ENCODE assay signal across 11 cellular contexts in the genomic region with DNA sequence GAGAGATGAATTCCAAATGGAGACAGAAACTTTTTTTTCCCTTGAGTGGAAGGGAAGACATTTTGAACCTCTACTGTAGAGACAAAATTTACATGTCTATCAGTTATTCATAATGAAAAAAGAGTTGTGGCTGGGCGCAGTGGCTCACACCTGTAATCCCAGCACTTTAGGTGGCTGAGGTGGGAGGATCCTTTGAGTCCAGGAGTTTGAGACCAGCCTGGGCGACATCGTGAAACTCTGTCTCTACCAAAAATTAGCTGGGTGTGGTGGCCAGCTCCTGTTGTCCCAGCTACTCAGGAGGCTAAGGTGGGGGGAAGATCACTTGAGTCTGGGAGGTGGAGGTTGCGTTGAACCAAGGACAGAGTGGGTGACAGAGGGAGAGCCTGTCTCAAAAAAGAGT. TPM values are rescaled to one million over a fixed set of nuclear protein-coding genes. Genes with fewer than 3 reads are reported as not detected.
DNase-seq lines count a peak whose midpoint lies in the region; ATAC-seq and TF ChIP-seq lines count a peak whose summit lies in the region.
"Had no signal": no experiment of that assay in that cellular context is flagged by ENCODE, and none has a peak within 500 bp of the region (broad histone marks: within the 10 kb centered on the region; RNA-seq: fewer than 3 reads in every experiment).

No MANE protein-coding gene starts in this region.

- TF ChIP-seq CTCF in CD4-positive, alpha-beta T cell (IDR thresholded peaks at IDR 0.05): no peak
- TF ChIP-seq CTCF in Calu3 (IDR thresholded peaks at IDR 0.05; ENCODE audit: unreplicated experiment) (no peak), CD14-positive monocyte (IDR thresholded peaks at IDR 0.05) (no peak), psoas muscle (IDR thresholded peaks at IDR 0.05) (no peak)

- H3K36me3 Mint-ChIP-seq in CD4-positive, alpha-beta T cell (ENCODE audit: low read depth): peaks cover 40% of the 10 kb centered on the region
- peaks cover 17% of the 10 kb centered on the region for H3K36me3 Mint-ChIP-seq in Calu3 (ENCODE audit: insufficient read depth, unreplicated experiment)
- H3K36me3 Mint-ChIP-seq in T-helper 17 cell (ENCODE audit: low read depth): peaks cover 3% of the 10 kb centered on the region
- peaks cover 14 to 16% of the 10 kb centered on the region in 2 donors for H3K36me3 Mint-ChIP-seq in CD14-positive monocyte

- intact Hi-C loops in CD4-positive, alpha-beta T cell (cut with DNase I, micrococcal nuclease): loop anchor here (5.0 to 10.0 kb wide), 2 partner anchors 584 to 789 kb away; partner anchors contain the start of genes CREBZF (in 1 of the 2) and TMEM135 (in 1 of the 2)
- intact Hi-C loops in Calu3 (cut with micrococcal nuclease; ENCODE audit: unreplicated experiment) (no loop called here), CD14-positive monocyte (cut with micrococcal nuclease) (loop anchor here in 1 of 2 donors (5.0 to 10.0 kb wide), 3 partner anchors 206 to 584 kb away; partner anchors contain the start of genes CCDC83 and CREBZF), psoas muscle (cut with DNase I) (no loop called here)

- H3K9me3 ChIP-seq in CD4-positive, alpha-beta T cell (ENCODE audit: control insufficient read depth, low read length): no peaks in the 10 kb centered on the region
- H3K9me3 ChIP-seq in T-helper 17 cell (ENCODE audit: control insufficient read depth, low read length, poor library complexity, severe bottlenecking) (no peaks in the 10 kb centered on the region), iPS-20b (ENCODE audit: insufficient read depth, low read depth, low read length) (no peaks in the 10 kb centered on the region), psoas muscle (no peaks in the 10 kb centered on the region)
- H3K9me3 ChIP-seq: colonic mucosa had no signal

- H3K36me3 ChIP-seq in iPS-20b (ENCODE audit: insufficient read depth, low read depth, low read length) (peaks cover 18% of the 10 kb centered on the region; the same call in 1 of the 2 replicates), psoas muscle (ENCODE audit: insufficient read depth in 1 of 2, low read depth in 1 of 2) (no peaks in the 10 kb centered on the region)
- H3K36me3 ChIP-seq: colonic mucosa had no signal

- H3K4me1 Mint-ChIP-seq in CD4-positive, alpha-beta T cell (ENCODE audit: low read depth): peaks cover 17% of the 10 kb centered on the region
- H3K4me1 Mint-ChIP-seq in Calu3 (ENCODE audit: low read depth, unreplicated experiment): peaks cover 23% of the 10 kb centered on the region
- peaks cover 33% of the 10 kb centered on the region for H3K4me1 Mint-ChIP-seq in T-helper 17 cell
- H3K4me1 Mint-ChIP-seq in CD14-positive monocyte: peaks cover 30% of the 10 kb centered on the region

- peak overlapping the region; percentile 24; the same call in 1 of the 2 replicates for H3K9ac ChIP-seq in iPS-20b (ENCODE audit: low read depth, low read length)

- H3K4me3 ChIP-seq in iPS-20b (ENCODE audit: low read length) (no peak overlapping the region), psoas muscle (no peak overlapping the region)
- H3K4me3 ChIP-seq: colonic mucosa had no signal

- no TSS peak for BruUV-seq in Calu3 (replicated peaks; lab: Mats Ljungman, UMichigan)

- peak overlapping the region; percentile 17 for H3K4me3 Mint-ChIP-seq in CD4-positive, alpha-beta T cell
- H3K4me3 Mint-ChIP-seq in Calu3 (ENCODE audit: low read depth, unreplicated experiment) (peak overlapping the region; percentile 36), T-helper 17 cell (peak overlapping the region; percentile 80), CD14-positive monocyte (no peak overlapping the region)

- DNase-seq in CD4-positive, alpha-beta T cell: no peak
- DNase-seq in Calu3 (no peak), T-helper 17 cell (no peak), CD14-positive monocyte (ENCODE audit: low spot score) (no peak), psoas muscle (no peak)
- DNase-seq: colonic mucosa, HFFc6, MM.1S had no signal

- 88 to 92% (median 89%) methylated on average over 4 of the region's 4 CpGs for WGBS in psoas muscle, 3 donors

- POLR2A ChIA-PET in CD4-positive, alpha-beta T cell (lab: Charles Lee): interaction anchor here (1.3 to 1.5 kb wide), 2 partner anchors 16 to 180 kb away, joined by 3 read pairs; partner anchors contain the start of gene PICALM

- CTCF ChIA-PET in CD4-positive, alpha-beta T cell (lab: Charles Lee): no interaction called here
- CTCF ChIA-PET in Calu3 (lab: Charles Lee): no interaction called here

- no peak overlapping the region for H3K27ac Mint-ChIP-seq in CD4-positive, alpha-beta T cell
- peak overlapping the region; percentile 42 for H3K27ac Mint-ChIP-seq in Calu3 (ENCODE audit: unreplicated experiment)
- H3K27ac Mint-ChIP-seq in T-helper 17 cell: peak overlapping the region; percentile 81
- peak overlapping the region in 3 of 7 donors; percentile 46 to 69 (median 69) for H3K27ac Mint-ChIP-seq in CD14-positive monocyte

- no peaks in the 10 kb centered on the region for H3K27me3 ChIP-seq in CD4-positive, alpha-beta T cell (ENCODE audit: control insufficient read depth, insufficient read depth, low read length)
- H3K27me3 ChIP-seq in iPS-20b (ENCODE audit: insufficient read depth, low read length) (no peaks in the 10 kb centered on the region), psoas muscle (ENCODE audit: insufficient read depth in 3 of 3, low read length in 2 of 3) (no peaks in the 10 kb centered on the region)
- H3K27me3 ChIP-seq: colonic mucosa had no signal

- H3K9me3 Mint-ChIP-seq in CD4-positive, alpha-beta T cell: no peaks in the 10 kb centered on the region
- H3K9me3 Mint-ChIP-seq in Calu3 (ENCODE audit: low read depth, unreplicated experiment): no peaks in the 10 kb centered on the region
- H3K9me3 Mint-ChIP-seq in CD14-positive monocyte: no peaks in the 10 kb centered on the region
- H3K9me3 Mint-ChIP-seq: HFFc6 had no signal

- H3K4me1 ChIP-seq in iPS-20b (ENCODE audit: insufficient read depth, low read length) (peaks cover 23% of the 10 kb centered on the region), psoas muscle (peaks cover 26% of the 10 kb centered on the region)

- no peak overlapping the region for H3K27ac ChIP-seq in CD4-positive, alpha-beta T cell (ENCODE audit: low read depth, low read length)
- H3K27ac ChIP-seq in iPS-20b (ENCODE audit: low read length) (no peak overlapping the region), psoas muscle (no peak overlapping the region)
- H3K27ac ChIP-seq: colonic mucosa had no signal

- no peak for ATAC-seq in CD4-positive, alpha-beta T cell (ENCODE audit: poor library complexity)
- no peak for ATAC-seq in T-helper 17 cell
- ATAC-seq in HG03196 (IDR thresholded peaks at IDR 0.05; ENCODE audit: unreplicated experiment): no peak
- ATAC-seq in psoas muscle: no peak
- ATAC-seq: esophagus mucosa had no signal

- H3K27me3 Mint-ChIP-seq in CD4-positive, alpha-beta T cell: no peaks in the 10 kb centered on the region
- H3K27me3 Mint-ChIP-seq in Calu3 (ENCODE audit: unreplicated experiment): no peaks in the 10 kb centered on the region
- no peaks in the 10 kb centered on the region for H3K27me3 Mint-ChIP-seq in T-helper 17 cell
- peaks cover 0 to 1% (median 0%) of the 10 kb centered on the region in 3 donors for H3K27me3 Mint-ChIP-seq in CD14-positive monocyte (ENCODE audit: low read depth in 3 of 3)

RNA-seq across cellular contexts. Expression of gene EED, which starts 4.1 kb away (rescaled TPM):
- total RNA-seq in CD4-positive, alpha-beta T cell: 10 to 100 TPM; 32.1 to 35.4 TPM
- total RNA-seq in Calu3 (2022) (24.2 and 24.4 TPM in 2 replicates), T-helper 17 cell (10 to 100 TPM; 48.7 to 50.7 TPM), psoas muscle (10 to 100 TPM in 3 of 4 donors, 1 to 10 TPM in 1; 9.6 to 11.6 (median 10.7) TPM)
- polyA plus RNA-seq in CD14-positive monocyte (1 to 10 TPM; 2.3 to 5.1 TPM), psoas muscle (10 to 100 TPM in 2 of 3 donors, 1 to 10 TPM in 1; 8.1 to 14.6 (median 14.0) TPM)

RNA-seq across cellular contexts. Expression of gene HIKESHI, which starts 53.4 kb away (rescaled TPM):
- total RNA-seq in CD4-positive, alpha-beta T cell: 1 to 10 TPM; 6.3 to 6.6 TPM
- 22.9 and 24.8 TPM in 2 replicates for total RNA-seq in Calu3 (2022)
- total RNA-seq in T-helper 17 cell: 10 to 100 TPM; 17.7 to 23.9 TPM
- 10 to 100 TPM; 65.4 to 71.2 TPM for polyA plus RNA-seq in CD14-positive monocyte
- 10 to 100 TPM; 39.6 to 45.7 (median 41.4) TPM for total RNA-seq in psoas muscle
- 10 to 100 TPM; 50.8 to 74.9 (median 63.6) TPM for polyA plus RNA-seq in psoas muscle

Comparison
In these comparisons a context has a peak if more than half of its experiments do, and no peak if none do; other contexts are left out.
1. H3K4me3 Mint-ChIP-seq: peak in CD4-positive, alpha-beta T cell (single experiment), Calu3 (single experiment) and T-helper 17 cell (single experiment); none in CD14-positive monocyte (0 of 2).
2. intact Hi-C loops: an anchor here in CD4-positive, alpha-beta T cell (5.0 to 10.0 kb wide); none called in Calu3 and psoas muscle.